In the genomic region with DNA sequence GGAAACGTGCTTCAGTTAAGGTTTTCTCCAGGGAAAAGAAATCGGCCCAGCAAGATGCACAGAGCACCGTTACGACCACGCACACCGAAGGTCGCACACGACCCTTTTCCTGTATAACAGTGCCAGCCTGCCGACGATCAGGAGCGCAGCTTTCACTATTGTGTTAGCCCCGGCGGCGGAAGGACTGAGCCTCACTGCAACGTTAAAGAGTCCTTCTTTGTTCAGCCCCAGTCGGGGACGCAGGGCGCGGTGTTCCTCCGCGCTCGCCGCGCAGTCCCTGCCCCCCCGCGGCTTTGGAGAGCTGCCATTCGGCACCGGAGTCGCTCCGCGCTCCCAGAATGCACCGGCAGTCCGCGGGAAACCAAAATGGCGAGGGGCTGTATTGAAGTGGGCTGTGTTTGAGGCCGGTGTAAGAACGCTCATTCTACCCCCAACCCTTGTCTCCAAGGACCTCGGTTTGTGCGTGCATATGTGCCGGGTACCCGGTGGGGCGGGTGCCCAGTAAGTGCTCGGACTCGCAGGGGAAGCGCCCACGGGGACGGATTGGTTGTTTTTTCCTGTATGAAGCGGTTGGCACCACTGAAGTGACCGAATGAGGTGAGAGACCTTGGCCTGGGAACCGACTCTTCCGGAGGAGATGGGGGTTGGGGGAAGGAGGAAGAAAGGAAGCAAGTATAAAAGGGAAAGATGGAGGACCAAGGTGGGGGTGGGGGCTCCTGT, we compare ENCODE assay signal across 1 cellular context.
A peak's percentile ranks its signal among the peaks of the same experiment; 100 is the strongest.
TF ChIP-seq lines count a peak whose summit lies in the region.

A gene (plus strand): TSS at position 349 of the 720 bp plus-strand sequence. CDS start 244 bp downstream, at position 593.

TF ChIP-seq in GM12878, 131 proteins besides CTCF, POLR2A, EP300 and RAD21 (continued from another document):
- TF ChIP-seq, protein P1, sequence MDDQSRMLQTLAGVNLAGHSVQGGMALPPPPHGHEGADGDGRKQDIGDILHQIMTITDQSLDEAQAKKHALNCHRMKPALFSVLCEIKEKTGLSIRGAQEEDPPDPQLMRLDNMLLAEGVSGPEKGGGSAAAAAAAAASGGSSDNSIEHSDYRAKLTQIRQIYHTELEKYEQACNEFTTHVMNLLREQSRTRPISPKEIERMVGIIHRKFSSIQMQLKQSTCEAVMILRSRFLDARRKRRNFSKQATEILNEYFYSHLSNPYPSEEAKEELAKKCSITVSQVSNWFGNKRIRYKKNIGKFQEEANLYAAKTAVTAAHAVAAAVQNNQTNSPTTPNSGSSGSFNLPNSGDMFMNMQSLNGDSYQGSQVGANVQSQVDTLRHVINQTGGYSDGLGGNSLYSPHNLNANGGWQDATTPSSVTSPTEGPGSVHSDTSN (IDR thresholded peaks at IDR 0.05; ENCODE audit: insufficient replicate concordance, low read depth, low read length): peak; percentile 92
- no peak for TF ChIP-seq SUZ12 (IDR thresholded peaks at IDR 0.05; ENCODE audit: unreplicated experiment)
- no peak; the same call in 1 of the 2 replicates for TF ChIP-seq GABPA (IDR thresholded peaks at IDR 0.05; ENCODE audit: low read depth)
- TF ChIP-seq BMI1 (IDR thresholded peaks at IDR 0.05; ENCODE audit: borderline replicate concordance): peak; percentile 47; the same call in 1 of the 2 replicates
- TF ChIP-seq EED (IDR thresholded peaks at IDR 0.05; ENCODE audit: low read depth): peak; percentile 89
- 0 out of 2 replicates have a peak, but pooled peaks have one; percentile 17 for TF ChIP-seq JUND (IDR thresholded peaks at IDR 0.05; ENCODE audit: low read depth, low read length)
- TF ChIP-seq YBX1 (IDR thresholded peaks at IDR 0.05): no peak
- TF ChIP-seq, protein P2, sequence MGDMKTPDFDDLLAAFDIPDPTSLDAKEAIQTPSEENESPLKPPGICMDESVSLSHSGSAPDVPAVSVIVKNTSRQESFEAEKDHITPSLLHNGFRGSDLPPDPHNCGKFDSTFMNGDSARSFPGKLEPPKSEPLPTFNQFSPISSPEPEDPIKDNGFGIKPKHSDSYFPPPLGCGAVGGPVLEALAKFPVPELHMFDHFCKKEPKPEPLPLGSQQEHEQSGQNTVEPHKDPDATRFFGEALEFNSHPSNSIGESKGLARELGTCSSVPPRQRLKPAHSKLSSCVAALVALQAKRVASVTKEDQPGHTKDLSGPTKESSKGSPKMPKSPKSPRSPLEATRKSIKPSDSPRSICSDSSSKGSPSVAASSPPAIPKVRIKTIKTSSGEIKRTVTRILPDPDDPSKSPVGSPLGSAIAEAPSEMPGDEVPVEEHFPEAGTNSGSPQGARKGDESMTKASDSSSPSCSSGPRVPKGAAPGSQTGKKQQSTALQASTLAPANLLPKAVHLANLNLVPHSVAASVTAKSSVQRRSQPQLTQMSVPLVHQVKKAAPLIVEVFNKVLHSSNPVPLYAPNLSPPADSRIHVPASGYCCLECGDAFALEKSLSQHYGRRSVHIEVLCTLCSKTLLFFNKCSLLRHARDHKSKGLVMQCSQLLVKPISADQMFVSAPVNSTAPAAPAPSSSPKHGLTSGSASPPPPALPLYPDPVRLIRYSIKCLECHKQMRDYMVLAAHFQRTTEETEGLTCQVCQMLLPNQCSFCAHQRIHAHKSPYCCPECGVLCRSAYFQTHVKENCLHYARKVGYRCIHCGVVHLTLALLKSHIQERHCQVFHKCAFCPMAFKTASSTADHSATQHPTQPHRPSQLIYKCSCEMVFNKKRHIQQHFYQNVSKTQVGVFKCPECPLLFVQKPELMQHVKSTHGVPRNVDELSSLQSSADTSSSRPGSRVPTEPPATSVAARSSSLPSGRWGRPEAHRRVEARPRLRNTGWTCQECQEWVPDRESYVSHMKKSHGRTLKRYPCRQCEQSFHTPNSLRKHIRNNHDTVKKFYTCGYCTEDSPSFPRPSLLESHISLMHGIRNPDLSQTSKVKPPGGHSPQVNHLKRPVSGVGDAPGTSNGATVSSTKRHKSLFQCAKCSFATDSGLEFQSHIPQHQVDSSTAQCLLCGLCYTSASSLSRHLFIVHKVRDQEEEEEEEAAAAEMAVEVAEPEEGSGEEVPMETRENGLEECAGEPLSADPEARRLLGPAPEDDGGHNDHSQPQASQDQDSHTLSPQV (IDR thresholded peaks at IDR 0.05): peak; percentile 77; the same call in 1 of the 2 replicates
- TF ChIP-seq, protein P3, sequence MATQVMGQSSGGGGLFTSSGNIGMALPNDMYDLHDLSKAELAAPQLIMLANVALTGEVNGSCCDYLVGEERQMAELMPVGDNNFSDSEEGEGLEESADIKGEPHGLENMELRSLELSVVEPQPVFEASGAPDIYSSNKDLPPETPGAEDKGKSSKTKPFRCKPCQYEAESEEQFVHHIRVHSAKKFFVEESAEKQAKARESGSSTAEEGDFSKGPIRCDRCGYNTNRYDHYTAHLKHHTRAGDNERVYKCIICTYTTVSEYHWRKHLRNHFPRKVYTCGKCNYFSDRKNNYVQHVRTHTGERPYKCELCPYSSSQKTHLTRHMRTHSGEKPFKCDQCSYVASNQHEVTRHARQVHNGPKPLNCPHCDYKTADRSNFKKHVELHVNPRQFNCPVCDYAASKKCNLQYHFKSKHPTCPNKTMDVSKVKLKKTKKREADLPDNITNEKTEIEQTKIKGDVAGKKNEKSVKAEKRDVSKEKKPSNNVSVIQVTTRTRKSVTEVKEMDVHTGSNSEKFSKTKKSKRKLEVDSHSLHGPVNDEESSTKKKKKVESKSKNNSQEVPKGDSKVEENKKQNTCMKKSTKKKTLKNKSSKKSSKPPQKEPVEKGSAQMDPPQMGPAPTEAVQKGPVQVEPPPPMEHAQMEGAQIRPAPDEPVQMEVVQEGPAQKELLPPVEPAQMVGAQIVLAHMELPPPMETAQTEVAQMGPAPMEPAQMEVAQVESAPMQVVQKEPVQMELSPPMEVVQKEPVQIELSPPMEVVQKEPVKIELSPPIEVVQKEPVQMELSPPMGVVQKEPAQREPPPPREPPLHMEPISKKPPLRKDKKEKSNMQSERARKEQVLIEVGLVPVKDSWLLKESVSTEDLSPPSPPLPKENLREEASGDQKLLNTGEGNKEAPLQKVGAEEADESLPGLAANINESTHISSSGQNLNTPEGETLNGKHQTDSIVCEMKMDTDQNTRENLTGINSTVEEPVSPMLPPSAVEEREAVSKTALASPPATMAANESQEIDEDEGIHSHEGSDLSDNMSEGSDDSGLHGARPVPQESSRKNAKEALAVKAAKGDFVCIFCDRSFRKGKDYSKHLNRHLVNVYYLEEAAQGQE (IDR thresholded peaks at IDR 0.05; ENCODE audit: low read depth, low read length): peak; percentile 50; the same call in 1 of the 2 replicates
- TF ChIP-seq, protein P4, sequence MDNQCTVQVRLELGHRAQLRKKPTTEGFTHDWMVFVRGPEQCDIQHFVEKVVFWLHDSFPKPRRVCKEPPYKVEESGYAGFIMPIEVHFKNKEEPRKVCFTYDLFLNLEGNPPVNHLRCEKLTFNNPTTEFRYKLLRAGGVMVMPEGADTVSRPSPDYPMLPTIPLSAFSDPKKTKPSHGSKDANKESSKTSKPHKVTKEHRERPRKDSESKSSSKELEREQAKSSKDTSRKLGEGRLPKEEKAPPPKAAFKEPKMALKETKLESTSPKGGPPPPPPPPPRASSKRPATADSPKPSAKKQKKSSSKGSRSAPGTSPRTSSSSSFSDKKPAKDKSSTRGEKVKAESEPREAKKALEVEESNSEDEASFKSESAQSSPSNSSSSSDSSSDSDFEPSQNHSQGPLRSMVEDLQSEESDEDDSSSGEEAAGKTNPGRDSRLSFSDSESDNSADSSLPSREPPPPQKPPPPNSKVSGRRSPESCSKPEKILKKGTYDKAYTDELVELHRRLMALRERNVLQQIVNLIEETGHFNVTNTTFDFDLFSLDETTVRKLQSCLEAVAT (IDR thresholded peaks at IDR 0.05): peak; percentile 85
- TF ChIP-seq MYB (IDR thresholded peaks at IDR 0.05; ENCODE audit: borderline replicate concordance, low read depth, low read length): peak; percentile 66; the same call in 1 of the 2 replicates
- TF ChIP-seq, protein P5, sequence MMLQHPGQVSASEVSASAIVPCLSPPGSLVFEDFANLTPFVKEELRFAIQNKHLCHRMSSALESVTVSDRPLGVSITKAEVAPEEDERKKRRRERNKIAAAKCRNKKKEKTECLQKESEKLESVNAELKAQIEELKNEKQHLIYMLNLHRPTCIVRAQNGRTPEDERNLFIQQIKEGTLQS (IDR thresholded peaks at IDR 0.05; ENCODE audit: borderline replicate concordance, extremely low read depth, low read depth, low read length): no peak
- peak; percentile 89 for TF ChIP-seq FOXM1 (IDR thresholded peaks at IDR 0.05; ENCODE audit: low read depth, low read length)
- peak; percentile 66 for TF ChIP-seq SP1 (IDR thresholded peaks at IDR 0.05; ENCODE audit: low read depth, low read length)
- TF ChIP-seq, protein P6, sequence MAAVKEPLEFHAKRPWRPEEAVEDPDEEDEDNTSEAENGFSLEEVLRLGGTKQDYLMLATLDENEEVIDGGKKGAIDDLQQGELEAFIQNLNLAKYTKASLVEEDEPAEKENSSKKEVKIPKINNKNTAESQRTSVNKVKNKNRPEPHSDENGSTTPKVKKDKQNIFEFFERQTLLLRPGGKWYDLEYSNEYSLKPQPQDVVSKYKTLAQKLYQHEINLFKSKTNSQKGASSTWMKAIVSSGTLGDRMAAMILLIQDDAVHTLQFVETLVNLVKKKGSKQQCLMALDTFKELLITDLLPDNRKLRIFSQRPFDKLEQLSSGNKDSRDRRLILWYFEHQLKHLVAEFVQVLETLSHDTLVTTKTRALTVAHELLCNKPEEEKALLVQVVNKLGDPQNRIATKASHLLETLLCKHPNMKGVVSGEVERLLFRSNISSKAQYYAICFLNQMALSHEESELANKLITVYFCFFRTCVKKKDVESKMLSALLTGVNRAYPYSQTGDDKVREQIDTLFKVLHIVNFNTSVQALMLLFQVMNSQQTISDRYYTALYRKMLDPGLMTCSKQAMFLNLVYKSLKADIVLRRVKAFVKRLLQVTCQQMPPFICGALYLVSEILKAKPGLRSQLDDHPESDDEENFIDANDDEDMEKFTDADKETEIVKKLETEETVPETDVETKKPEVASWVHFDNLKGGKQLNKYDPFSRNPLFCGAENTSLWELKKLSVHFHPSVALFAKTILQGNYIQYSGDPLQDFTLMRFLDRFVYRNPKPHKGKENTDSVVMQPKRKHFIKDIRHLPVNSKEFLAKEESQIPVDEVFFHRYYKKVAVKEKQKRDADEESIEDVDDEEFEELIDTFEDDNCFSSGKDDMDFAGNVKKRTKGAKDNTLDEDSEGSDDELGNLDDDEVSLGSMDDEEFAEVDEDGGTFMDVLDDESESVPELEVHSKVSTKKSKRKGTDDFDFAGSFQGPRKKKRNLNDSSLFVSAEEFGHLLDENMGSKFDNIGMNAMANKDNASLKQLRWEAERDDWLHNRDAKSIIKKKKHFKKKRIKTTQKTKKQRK (IDR thresholded peaks at IDR 0.05; ENCODE audit: low read depth, low read length): no peak
- no peak for TF ChIP-seq PAX8 (IDR thresholded peaks at IDR 0.05)
- TF ChIP-seq, protein P7, sequence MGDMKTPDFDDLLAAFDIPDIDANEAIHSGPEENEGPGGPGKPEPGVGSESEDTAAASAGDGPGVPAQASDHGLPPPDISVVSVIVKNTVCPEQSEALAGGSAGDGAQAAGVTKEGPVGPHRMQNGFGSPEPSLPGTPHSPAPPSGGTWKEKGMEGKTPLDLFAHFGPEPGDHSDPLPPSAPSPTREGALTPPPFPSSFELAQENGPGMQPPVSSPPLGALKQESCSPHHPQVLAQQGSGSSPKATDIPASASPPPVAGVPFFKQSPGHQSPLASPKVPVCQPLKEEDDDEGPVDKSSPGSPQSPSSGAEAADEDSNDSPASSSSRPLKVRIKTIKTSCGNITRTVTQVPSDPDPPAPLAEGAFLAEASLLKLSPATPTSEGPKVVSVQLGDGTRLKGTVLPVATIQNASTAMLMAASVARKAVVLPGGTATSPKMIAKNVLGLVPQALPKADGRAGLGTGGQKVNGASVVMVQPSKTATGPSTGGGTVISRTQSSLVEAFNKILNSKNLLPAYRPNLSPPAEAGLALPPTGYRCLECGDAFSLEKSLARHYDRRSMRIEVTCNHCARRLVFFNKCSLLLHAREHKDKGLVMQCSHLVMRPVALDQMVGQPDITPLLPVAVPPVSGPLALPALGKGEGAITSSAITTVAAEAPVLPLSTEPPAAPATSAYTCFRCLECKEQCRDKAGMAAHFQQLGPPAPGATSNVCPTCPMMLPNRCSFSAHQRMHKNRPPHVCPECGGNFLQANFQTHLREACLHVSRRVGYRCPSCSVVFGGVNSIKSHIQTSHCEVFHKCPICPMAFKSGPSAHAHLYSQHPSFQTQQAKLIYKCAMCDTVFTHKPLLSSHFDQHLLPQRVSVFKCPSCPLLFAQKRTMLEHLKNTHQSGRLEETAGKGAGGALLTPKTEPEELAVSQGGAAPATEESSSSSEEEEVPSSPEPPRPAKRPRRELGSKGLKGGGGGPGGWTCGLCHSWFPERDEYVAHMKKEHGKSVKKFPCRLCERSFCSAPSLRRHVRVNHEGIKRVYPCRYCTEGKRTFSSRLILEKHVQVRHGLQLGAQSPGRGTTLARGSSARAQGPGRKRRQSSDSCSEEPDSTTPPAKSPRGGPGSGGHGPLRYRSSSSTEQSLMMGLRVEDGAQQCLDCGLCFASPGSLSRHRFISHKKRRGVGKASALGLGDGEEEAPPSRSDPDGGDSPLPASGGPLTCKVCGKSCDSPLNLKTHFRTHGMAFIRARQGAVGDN (IDR thresholded peaks at IDR 0.05): peak; percentile 97
- TF ChIP-seq NFYA (IDR thresholded peaks at IDR 0.05; ENCODE audit: borderline replicate concordance, low read depth, low read length): no peak
